In the genomic region with DNA sequence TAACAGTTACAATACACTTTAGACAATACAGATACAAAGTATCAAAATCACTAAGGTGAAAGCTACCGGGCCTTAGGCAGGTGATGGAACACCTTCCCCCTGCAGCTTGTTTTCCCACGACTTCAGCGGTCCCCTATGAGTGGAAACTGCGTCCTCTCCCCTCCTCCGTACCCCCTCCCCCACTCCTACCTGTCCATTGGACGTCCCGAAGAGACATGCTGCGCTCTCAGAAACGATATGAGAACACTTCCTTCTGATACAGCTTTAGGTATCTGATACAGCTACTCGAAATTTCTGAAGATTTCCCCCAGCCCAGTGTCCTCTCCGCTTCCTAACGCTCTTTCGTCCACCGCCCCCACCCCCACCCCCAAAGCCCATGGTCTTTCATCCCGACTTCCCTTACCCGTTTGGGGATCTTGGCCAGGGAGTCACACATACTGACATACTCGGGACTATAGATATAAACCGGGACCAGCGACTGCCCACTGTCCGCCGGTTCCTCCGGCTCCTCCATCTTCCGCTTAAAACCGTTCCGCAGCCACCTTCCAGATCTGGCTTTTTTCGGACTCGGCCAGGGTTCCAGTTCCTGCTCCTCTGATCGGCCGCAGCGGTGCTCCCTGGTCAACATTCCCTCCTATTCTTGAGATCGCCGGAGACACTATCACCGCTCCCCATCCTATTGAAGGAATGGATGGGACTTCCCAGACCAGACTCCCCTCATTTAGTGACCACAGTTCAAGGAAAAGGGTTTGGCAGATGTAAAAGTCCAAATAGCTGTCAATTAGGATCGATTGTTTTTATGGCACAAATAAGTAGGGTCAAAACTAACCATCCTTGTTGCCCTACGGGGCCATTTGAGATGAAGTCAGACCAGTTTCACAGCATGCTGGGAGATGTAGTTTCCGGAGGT, we compare ENCODE assay signal across 1 cellular context.
TF ChIP-seq lines count a peak whose summit lies in the region.

A gene (minus strand): TSS at position 596 of the 910 bp plus-strand sequence. CDS start 82 bp downstream, at position 514.

TF ChIP-seq in HepG2, 621 proteins besides CTCF, POLR2A, EP300 and RAD21 (continued from another document and continues in another):
- TF ChIP-seq ZNF556 (CRISPR knock-in tag; IDR thresholded peaks at IDR 0.05; ENCODE audit: borderline replicate concordance) (no peak), NFATC3 (CRISPR knock-in tag; IDR thresholded peaks at IDR 0.05) (no peak), RFX1 (IDR thresholded peaks at IDR 0.05) (no peak), ZNF496 (CRISPR knock-in tag; IDR thresholded peaks at IDR 0.05; ENCODE audit: insufficient replicate concordance) (no peak), ADNP (CRISPR knock-in tag; IDR thresholded peaks at IDR 0.05) (no peak), SRF (IDR thresholded peaks at IDR 0.05; ENCODE audit: low read depth, low read length) (no peak), MIER3 (CRISPR knock-in tag; IDR thresholded peaks at IDR 0.05; ENCODE audit: borderline replicate concordance) (no peak), PITX1 (CRISPR knock-in tag; IDR thresholded peaks at IDR 0.05) (0 out of 2 replicates have a peak, but pooled peaks have one; percentile 20), ZBTB8A (CRISPR knock-in tag; IDR thresholded peaks at IDR 0.05; ENCODE audit: borderline replicate concordance, low read depth) (no peak), ZNF253 (CRISPR knock-in tag; IDR thresholded peaks at IDR 0.05; ENCODE audit: borderline replicate concordance) (no peak), SCMH1 (CRISPR knock-in tag; IDR thresholded peaks at IDR 0.05; ENCODE audit: borderline replicate concordance) (no peak), MTF2 (CRISPR knock-in tag; IDR thresholded peaks at IDR 0.05; ENCODE audit: borderline replicate concordance) (no peak), ZNF441 (CRISPR knock-in tag; IDR thresholded peaks at IDR 0.05; ENCODE audit: borderline replicate concordance) (0 out of 2 replicates have a peak, but pooled peaks have one; percentile 34), MBD4 (IDR thresholded peaks at IDR 0.05; ENCODE audit: borderline replicate concordance, low read length) (no peak), GFI1 (CRISPR knock-in tag; IDR thresholded peaks at IDR 0.05; ENCODE audit: borderline replicate concordance) (no peak), NKX3-1 (CRISPR knock-in tag; IDR thresholded peaks at IDR 0.05) (no peak), ZFY (CRISPR knock-in tag; IDR thresholded peaks at IDR 0.05) (peak; percentile 52; the same call in 1 of the 2 replicates), ZFP36 (IDR thresholded peaks at IDR 0.05; ENCODE audit: borderline replicate concordance, low read depth, low read length, partially characterized antibody) (no peak), HIVEP1 (CRISPR knock-in tag; IDR thresholded peaks at IDR 0.05) (no peak), ZFX (CRISPR knock-in tag; IDR thresholded peaks at IDR 0.05; ENCODE audit: low read depth) (peak; percentile 69), KDM6A (CRISPR knock-in tag; IDR thresholded peaks at IDR 0.05; ENCODE audit: low read depth) (no peak), JUN (CRISPR knock-in tag; IDR thresholded peaks at IDR 0.05) (no peak), HCFC1 (IDR thresholded peaks at IDR 0.05; ENCODE audit: low read depth, low read length) (peak; percentile 82), ZNF331 (CRISPR knock-in tag; IDR thresholded peaks at IDR 0.05) (no peak), IRF2 (CRISPR knock-in tag; IDR thresholded peaks at IDR 0.05) (peak; percentile 53; the same call in 1 of the 2 replicates), KLF12 (CRISPR knock-in tag; IDR thresholded peaks at IDR 0.05; ENCODE audit: borderline replicate concordance) (no peak), GATAD1 (CRISPR knock-in tag; IDR thresholded peaks at IDR 0.05) (peak; percentile 70), MXI1 (IDR thresholded peaks at IDR 0.05; ENCODE audit: borderline replicate concordance, low read depth, low read length) (no peak), RBFOX2 (IDR thresholded peaks at IDR 0.05; ENCODE audit: low read depth, low read length) (no peak), ZNF367 (CRISPR knock-in tag; IDR thresholded peaks at IDR 0.05; ENCODE audit: borderline replicate concordance) (no peak), ZNF7 (CRISPR knock-in tag; IDR thresholded peaks at IDR 0.05) (no peak), TMF1 (CRISPR knock-in tag; IDR thresholded peaks at IDR 0.05; ENCODE audit: low read depth) (no peak), KDM5A (IDR thresholded peaks at IDR 0.05; ENCODE audit: borderline replicate concordance, low read length) (peak; percentile 94), ZNF761 (CRISPR knock-in tag; conservative IDR thresholded peaks at IDR 0.05) (no peak), ZNF83 (CRISPR knock-in tag; IDR thresholded peaks at IDR 0.05; ENCODE audit: borderline replicate concordance) (no peak), GLI4 (CRISPR knock-in tag; IDR thresholded peaks at IDR 0.05; ENCODE audit: borderline replicate concordance) (no peak), RBAK (CRISPR knock-in tag; IDR thresholded peaks at IDR 0.05) (no peak), TCF7 (IDR thresholded peaks at IDR 0.05; ENCODE audit: low read depth) (0 out of 2 replicates have a peak, but pooled peaks have one; percentile 50), ZNF232 (CRISPR knock-in tag; IDR thresholded peaks at IDR 0.05; ENCODE audit: borderline replicate concordance) (no peak), GTF2F1 (IDR thresholded peaks at IDR 0.05; ENCODE audit: low read length) (no peak), EEA1 (CRISPR knock-in tag; IDR thresholded peaks at IDR 0.05; ENCODE audit: borderline replicate concordance) (no peak), REL (CRISPR knock-in tag; conservative IDR thresholded peaks at IDR 0.05) (no peak), SALL1 (CRISPR knock-in tag; IDR thresholded peaks at IDR 0.05) (no peak), TBP (CRISPR knock-in tag; IDR thresholded peaks at IDR 0.05) (no peak), XRCC5 (optimal IDR thresholded peaks at IDR 0.05; ENCODE audit: low read length) (no peak)
- TF ChIP-seq, protein P1, sequence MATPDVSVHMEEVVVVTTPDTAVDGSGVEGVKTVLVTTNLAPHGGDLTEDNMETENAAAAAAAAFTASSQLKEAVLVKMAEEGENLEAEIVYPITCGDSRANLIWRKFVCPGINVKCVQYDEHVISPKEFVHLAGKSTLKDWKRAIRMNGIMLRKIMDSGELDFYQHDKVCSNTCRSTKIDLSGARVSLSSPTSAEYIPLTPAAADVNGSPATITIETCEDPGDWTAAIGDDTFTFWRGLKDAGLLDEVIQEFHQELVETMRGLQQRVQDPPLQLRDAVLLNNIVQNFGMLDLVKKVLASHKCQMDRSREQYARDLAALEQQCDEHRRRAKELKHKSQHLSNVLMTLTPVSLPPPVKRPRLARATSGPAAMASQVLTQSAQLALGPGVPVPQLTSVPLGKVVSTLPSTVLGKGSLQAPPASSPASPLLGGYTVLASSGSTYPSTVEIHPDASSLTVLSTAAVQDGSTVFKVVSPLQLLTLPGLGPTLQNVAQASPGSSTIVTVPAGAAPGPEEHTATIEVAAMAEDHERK (CRISPR knock-in tag; IDR thresholded peaks at IDR 0.05; ENCODE audit: low read depth) = no peak
- TF ChIP-seq, protein P2, sequence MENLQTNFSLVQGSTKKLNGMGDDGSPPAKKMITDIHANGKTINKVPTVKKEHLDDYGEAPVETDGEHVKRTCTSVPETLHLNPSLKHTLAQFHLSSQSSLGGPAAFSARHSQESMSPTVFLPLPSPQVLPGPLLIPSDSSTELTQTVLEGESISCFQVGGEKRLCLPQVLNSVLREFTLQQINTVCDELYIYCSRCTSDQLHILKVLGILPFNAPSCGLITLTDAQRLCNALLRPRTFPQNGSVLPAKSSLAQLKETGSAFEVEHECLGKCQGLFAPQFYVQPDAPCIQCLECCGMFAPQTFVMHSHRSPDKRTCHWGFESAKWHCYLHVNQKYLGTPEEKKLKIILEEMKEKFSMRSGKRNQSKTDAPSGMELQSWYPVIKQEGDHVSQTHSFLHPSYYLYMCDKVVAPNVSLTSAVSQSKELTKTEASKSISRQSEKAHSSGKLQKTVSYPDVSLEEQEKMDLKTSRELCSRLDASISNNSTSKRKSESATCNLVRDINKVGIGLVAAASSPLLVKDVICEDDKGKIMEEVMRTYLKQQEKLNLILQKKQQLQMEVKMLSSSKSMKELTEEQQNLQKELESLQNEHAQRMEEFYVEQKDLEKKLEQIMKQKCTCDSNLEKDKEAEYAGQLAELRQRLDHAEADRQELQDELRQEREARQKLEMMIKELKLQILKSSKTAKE (CRISPR knock-in tag; IDR thresholded peaks at IDR 0.05; ENCODE audit: borderline replicate concordance) = no peak
- TF ChIP-seq, protein P3, sequence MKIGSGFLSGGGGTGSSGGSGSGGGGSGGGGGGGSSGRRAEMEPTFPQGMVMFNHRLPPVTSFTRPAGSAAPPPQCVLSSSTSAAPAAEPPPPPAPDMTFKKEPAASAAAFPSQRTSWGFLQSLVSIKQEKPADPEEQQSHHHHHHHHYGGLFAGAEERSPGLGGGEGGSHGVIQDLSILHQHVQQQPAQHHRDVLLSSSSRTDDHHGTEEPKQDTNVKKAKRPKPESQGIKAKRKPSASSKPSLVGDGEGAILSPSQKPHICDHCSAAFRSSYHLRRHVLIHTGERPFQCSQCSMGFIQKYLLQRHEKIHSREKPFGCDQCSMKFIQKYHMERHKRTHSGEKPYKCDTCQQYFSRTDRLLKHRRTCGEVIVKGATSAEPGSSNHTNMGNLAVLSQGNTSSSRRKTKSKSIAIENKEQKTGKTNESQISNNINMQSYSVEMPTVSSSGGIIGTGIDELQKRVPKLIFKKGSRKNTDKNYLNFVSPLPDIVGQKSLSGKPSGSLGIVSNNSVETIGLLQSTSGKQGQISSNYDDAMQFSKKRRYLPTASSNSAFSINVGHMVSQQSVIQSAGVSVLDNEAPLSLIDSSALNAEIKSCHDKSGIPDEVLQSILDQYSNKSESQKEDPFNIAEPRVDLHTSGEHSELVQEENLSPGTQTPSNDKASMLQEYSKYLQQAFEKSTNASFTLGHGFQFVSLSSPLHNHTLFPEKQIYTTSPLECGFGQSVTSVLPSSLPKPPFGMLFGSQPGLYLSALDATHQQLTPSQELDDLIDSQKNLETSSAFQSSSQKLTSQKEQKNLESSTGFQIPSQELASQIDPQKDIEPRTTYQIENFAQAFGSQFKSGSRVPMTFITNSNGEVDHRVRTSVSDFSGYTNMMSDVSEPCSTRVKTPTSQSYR (CRISPR knock-in tag; IDR thresholded peaks at IDR 0.05; ENCODE audit: borderline replicate concordance) = peak; percentile 23; the same call in 1 of the 2 replicates
- TF ChIP-seq, protein P4, sequence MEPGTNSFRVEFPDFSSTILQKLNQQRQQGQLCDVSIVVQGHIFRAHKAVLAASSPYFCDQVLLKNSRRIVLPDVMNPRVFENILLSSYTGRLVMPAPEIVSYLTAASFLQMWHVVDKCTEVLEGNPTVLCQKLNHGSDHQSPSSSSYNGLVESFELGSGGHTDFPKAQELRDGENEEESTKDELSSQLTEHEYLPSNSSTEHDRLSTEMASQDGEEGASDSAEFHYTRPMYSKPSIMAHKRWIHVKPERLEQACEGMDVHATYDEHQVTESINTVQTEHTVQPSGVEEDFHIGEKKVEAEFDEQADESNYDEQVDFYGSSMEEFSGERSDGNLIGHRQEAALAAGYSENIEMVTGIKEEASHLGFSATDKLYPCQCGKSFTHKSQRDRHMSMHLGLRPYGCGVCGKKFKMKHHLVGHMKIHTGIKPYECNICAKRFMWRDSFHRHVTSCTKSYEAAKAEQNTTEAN (CRISPR knock-in tag; conservative IDR thresholded peaks at IDR 0.05) = no peak
- TF ChIP-seq, protein P5, sequence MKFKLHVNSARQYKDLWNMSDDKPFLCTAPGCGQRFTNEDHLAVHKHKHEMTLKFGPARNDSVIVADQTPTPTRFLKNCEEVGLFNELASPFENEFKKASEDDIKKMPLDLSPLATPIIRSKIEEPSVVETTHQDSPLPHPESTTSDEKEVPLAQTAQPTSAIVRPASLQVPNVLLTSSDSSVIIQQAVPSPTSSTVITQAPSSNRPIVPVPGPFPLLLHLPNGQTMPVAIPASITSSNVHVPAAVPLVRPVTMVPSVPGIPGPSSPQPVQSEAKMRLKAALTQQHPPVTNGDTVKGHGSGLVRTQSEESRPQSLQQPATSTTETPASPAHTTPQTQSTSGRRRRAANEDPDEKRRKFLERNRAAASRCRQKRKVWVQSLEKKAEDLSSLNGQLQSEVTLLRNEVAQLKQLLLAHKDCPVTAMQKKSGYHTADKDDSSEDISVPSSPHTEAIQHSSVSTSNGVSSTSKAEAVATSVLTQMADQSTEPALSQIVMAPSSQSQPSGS (CRISPR knock-in tag; IDR thresholded peaks at IDR 0.05) = no peak
- TF ChIP-seq, protein P6, sequence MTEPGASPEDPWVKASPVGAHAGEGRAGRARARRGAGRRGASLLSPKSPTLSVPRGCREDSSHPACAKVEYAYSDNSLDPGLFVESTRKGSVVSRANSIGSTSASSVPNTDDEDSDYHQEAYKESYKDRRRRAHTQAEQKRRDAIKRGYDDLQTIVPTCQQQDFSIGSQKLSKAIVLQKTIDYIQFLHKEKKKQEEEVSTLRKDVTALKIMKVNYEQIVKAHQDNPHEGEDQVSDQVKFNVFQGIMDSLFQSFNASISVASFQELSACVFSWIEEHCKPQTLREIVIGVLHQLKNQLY (CRISPR knock-in tag; IDR thresholded peaks at IDR 0.05) = no peak
- TF ChIP-seq, protein P7, sequence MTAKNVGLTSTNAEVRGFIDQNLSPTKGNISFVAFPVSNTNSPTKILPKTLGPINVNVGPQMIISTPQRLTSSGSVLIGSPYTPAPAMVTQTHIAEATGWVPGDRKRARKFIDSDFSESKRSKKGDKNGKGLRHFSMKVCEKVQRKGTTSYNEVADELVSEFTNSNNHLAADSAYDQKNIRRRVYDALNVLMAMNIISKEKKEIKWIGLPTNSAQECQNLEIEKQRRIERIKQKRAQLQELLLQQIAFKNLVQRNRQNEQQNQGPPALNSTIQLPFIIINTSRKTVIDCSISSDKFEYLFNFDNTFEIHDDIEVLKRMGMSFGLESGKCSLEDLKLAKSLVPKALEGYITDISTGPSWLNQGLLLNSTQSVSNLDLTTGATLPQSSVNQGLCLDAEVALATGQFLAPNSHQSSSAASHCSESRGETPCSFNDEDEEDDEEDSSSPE (CRISPR knock-in tag; IDR thresholded peaks at IDR 0.05) = 0 out of 2 replicates have a peak, but pooled peaks have one; percentile 17
- TF ChIP-seq, protein P8, sequence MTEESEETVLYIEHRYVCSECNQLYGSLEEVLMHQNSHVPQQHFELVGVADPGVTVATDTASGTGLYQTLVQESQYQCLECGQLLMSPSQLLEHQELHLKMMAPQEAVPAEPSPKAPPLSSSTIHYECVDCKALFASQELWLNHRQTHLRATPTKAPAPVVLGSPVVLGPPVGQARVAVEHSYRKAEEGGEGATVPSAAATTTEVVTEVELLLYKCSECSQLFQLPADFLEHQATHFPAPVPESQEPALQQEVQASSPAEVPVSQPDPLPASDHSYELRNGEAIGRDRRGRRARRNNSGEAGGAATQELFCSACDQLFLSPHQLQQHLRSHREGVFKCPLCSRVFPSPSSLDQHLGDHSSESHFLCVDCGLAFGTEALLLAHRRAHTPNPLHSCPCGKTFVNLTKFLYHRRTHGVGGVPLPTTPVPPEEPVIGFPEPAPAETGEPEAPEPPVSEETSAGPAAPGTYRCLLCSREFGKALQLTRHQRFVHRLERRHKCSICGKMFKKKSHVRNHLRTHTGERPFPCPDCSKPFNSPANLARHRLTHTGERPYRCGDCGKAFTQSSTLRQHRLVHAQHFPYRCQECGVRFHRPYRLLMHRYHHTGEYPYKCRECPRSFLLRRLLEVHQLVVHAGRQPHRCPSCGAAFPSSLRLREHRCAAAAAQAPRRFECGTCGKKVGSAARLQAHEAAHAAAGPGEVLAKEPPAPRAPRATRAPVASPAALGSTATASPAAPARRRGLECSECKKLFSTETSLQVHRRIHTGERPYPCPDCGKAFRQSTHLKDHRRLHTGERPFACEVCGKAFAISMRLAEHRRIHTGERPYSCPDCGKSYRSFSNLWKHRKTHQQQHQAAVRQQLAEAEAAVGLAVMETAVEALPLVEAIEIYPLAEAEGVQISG (CRISPR knock-in tag; IDR thresholded peaks at IDR 0.05) = peak; percentile 59
